In genomic region chr15:22978691-22979068, GRCh38 we compare ENCODE assay signal across 8 cellular contexts. TPM values are rescaled to one million over a fixed set of nuclear protein-coding genes. Genes with fewer than 3 reads are reported as not detected.
DNase-seq lines count a peak whose midpoint lies in the region; ATAC-seq and TF ChIP-seq lines count a peak whose summit lies in the region.

No MANE protein-coding gene starts in this region.

- H3K9me3 ChIP-seq in right cardiac atrium (ENCODE audit: control insufficient read depth, low read length) (no peaks in the 10 kb centered on the region), spleen (no peaks in the 10 kb centered on the region)

- H3K4me1 ChIP-seq in right cardiac atrium (ENCODE audit: control insufficient read depth, insufficient read depth, low read length) (no peaks in the 10 kb centered on the region), spleen (peaks cover 5 to 55% (median 23%) of the 10 kb centered on the region in 6 donors)

- TF ChIP-seq CTCF in VCaP (conservative IDR thresholded peaks at IDR 0.05) (no peak), spleen (IDR thresholded peaks at IDR 0.05 in 8 of 11, conservative IDR thresholded peaks at IDR 0.05 in 3 of 11) (no peak), GM10248 (IDR thresholded peaks at IDR 0.05; ENCODE audit: control extremely low read depth, extremely low read depth, low read depth, missing control alignments) (no peak)

- POLR2A ChIA-PET in GM10248 (lab: Yijun Ruan, JAX) = no interaction called here

- H3K27me3 ChIP-seq in right cardiac atrium (ENCODE audit: control insufficient read depth, insufficient read depth) = no peaks in the 10 kb centered on the region
- peaks cover 0 to 31% (median 20%) of the 10 kb centered on the region in 7 donors for H3K27me3 ChIP-seq in spleen (replicated peaks in 1 of 7)

- intact Hi-C loops in right cardiac atrium (cut with DNase I) (no loop called here), spleen (cut with DNase I; ENCODE audit: low total_unique reads) (no loop called here)

- 41% methylated on average over 7 of the region's 7 CpGs for WGBS in right cardiac atrium
- WGBS in spleen, 5 donors = 47 to 58% (median 49%) methylated on average over 7 of the region's 7 CpGs

- CTCF ChIA-PET in GM10248 (lab: Yijun Ruan, JAX) = interaction anchor here (1.0 kb wide), 1 partner anchor 24 kb away, joined by 3 read pairs; no protein-coding TSS in a partner anchor

- no peak for TF ChIP-seq POLR2A in spleen (IDR thresholded peaks at IDR 0.05)

- H3K27ac ChIP-seq in VCaP (peak overlapping the region; percentile 92), right cardiac atrium (ENCODE audit: low read length) (no peak overlapping the region), spleen (peak overlapping the region in 2 of 8 donors; percentile 82 to 87)

- peak overlapping the region; percentile 98 for H3K4me3 ChIP-seq in right cardiac atrium (ENCODE audit: low read length)
- H3K4me3 ChIP-seq in spleen = peak overlapping the region; percentile 58 to 96 (median 80)

- DNase-seq in DMS 273 (lab: John Stamatoyannopoulos, UW; ENCODE audit: unreplicated experiment) = peak; percentile 15
- no peak for DNase-seq in DMS 273 treated with DMSO at 0.1 percent for 48 hours (lab: John Stamatoyannopoulos, UW)
- DNase-seq in right cardiac atrium = no peak
- no peak for DNase-seq in spleen
- no peak for DNase-seq in GM10248 (ENCODE audit: extremely low spot score)
- no peak for DNase-seq in AG08396 (ENCODE audit: low spot score)
- no peak for DNase-seq in SW 1271 (lab: John Stamatoyannopoulos, UW)

- H3K36me3 ChIP-seq in spleen = no peaks in the 10 kb centered on the region

- no peak for ATAC-seq in right cardiac atrium

RNA-seq across cellular contexts. Expression of gene CYFIP1, which starts 1.5 kb away (rescaled TPM):
- total RNA-seq in right cardiac atrium (10 to 100 TPM; 30.3 to 42.5 (median 36.3) TPM), spleen (100 to 1,000 TPM in 3 of 7 donors, 10 to 100 TPM in 4; 75.2 to 139 (median 90.6) TPM)
- polyA plus RNA-seq in right cardiac atrium (12.2 TPM), spleen (10 to 100 TPM; 11.5 to 30.3 (median 14.2) TPM)
